In genomic region chr16:88847654-88848053, GRCh38 we compare ENCODE assay signal across 39 cellular contexts. TPM values are rescaled to one million over a fixed set of nuclear protein-coding genes. Genes with fewer than 3 reads are reported as not detected.
"Had no signal": no experiment of that assay in that cellular context is flagged by ENCODE, and none has a peak within 500 bp of the region (broad histone marks: within the 10 kb centered on the region; RNA-seq: fewer than 3 reads in every experiment).

No MANE protein-coding gene starts in this region.

- H3K4me1 ChIP-seq: adrenal gland, body of pancreas, breast epithelium had no signal

- ATAC-seq: activated CD8-positive, alpha-beta T cell treated with anti-CD3 and anti-CD28 coated beads for 36 hours; activated naive CD4-positive, alpha-beta T cell treated with anti-CD3 and anti-CD28 coated beads, Interleukin-2, amount 50 U/mL, for 72 hours; activated T-cell treated with anti-CD3 and anti-CD28 coated beads, Interleukin-2, amount 50 U/mL, for 4 hours; activated T-cell treated with anti-CD3 and anti-CD28 coated beads, Interleukin-2, amount 50 U/mL, for 72 hours; activated T-helper 17 cell treated with anti-CD3 and anti-CD28 coated beads, Interleukin-2, amount 50 U/mL, for 72 hours; body of pancreas had no signal

- H3K27me3 ChIP-seq: adrenal gland, body of pancreas, brain microvascular endothelial cell, breast epithelium had no signal

- H3K4me1 Mint-ChIP-seq: activated T-helper 17 cell treated with anti-CD3 and anti-CD28 coated beads, Interleukin-2, amount 50 U/mL, for 72 hours had no signal

- H3K27ac ChIP-seq: adrenal gland, body of pancreas, brain microvascular endothelial cell, breast epithelium, VCaP had no signal

- H3K27ac Mint-ChIP-seq: activated B cell treated with CpG ODN at 0.5 μM for 24 hours; activated CD4-positive, alpha-beta memory T cell treated with anti-CD3 and anti-CD28 coated beads for 36 hours; activated CD4-positive, alpha-beta T cell treated with anti-CD3 and anti-CD28 coated beads, Interleukin-2, amount 10 ng/mL, durations not matched to agents 24 days and 14 days; activated CD8-positive, alpha-beta T cell treated with anti-CD3 and anti-CD28 coated beads for 36 hours; activated naive CD4-positive, alpha-beta T cell treated with anti-CD3 and anti-CD28 coated beads for 36 hours; activated naive CD4-positive, alpha-beta T cell treated with anti-CD3 and anti-CD28 coated beads, Interleukin-2, amount 50 U/mL, for 72 hours; activated naive CD8-positive, alpha-beta T cell treated with anti-CD3 and anti-CD28 coated beads for 36 hours; activated T-cell treated with anti-CD3 and anti-CD28 coated beads, Interleukin-2, amount 50 U/mL, for 72 hours; activated T-helper 1 cell treated with anti-CD3 and anti-CD28 coated beads, Interleukin-12 subunit alpha, Interleukin-12 subunit beta, Interleukin-2, Interleukin-4 antibody, amounts not matched to agents 30 ng/mL and 10 ng/mL and 1 ng/mL, durations not matched to agents 14 hours and 24 hours and 36 hours; activated T-helper 17 cell treated with anti-CD3 and anti-CD28 coated beads, Interleukin-2, amount 50 U/mL, for 72 hours; T-helper 1 cell treated with Interleukin-12 subunit alpha and Interleukin-12 subunit beta and Interleukin-4 antibody, amounts not matched to agents 30 μg/mL and 1 μg/mL, for 36 hours; T-helper 2 cell treated with Interferon-gamma antibody and Interleukin-4, amounts not matched to agents 5 μg/mL and 100 μg/mL, for 36 hours had no signal

- H3K9me3 Mint-ChIP-seq: activated B cell treated with CpG ODN at 0.5 μM for 24 hours; activated CD4-positive, alpha-beta memory T cell treated with anti-CD3 and anti-CD28 coated beads for 36 hours; activated CD4-positive, alpha-beta T cell treated with anti-CD3 and anti-CD28 coated beads, Interleukin-2, amount 10 ng/mL, durations not matched to agents 24 days and 14 days; activated CD8-positive, alpha-beta T cell treated with anti-CD3 and anti-CD28 coated beads for 36 hours; activated naive CD4-positive, alpha-beta T cell treated with anti-CD3 and anti-CD28 coated beads for 36 hours; activated naive CD4-positive, alpha-beta T cell treated with anti-CD3 and anti-CD28 coated beads, Interleukin-2, amount 50 U/mL, for 72 hours; activated naive CD8-positive, alpha-beta T cell treated with anti-CD3 and anti-CD28 coated beads for 36 hours; activated T-cell treated with anti-CD3 and anti-CD28 coated beads, Interleukin-2, amount 50 U/mL, for 4 hours; activated T-cell treated with anti-CD3 and anti-CD28 coated beads, Interleukin-2, amount 50 U/mL, for 72 hours; activated T-helper 1 cell treated with anti-CD3 and anti-CD28 coated beads, Interleukin-12 subunit alpha, Interleukin-12 subunit beta, Interleukin-2, Interleukin-4 antibody, amounts not matched to agents 30 ng/mL and 10 ng/mL and 1 ng/mL, durations not matched to agents 14 hours and 24 hours and 36 hours; activated T-helper 17 cell treated with anti-CD3 and anti-CD28 coated beads, Interleukin-2, amount 50 U/mL, for 72 hours; T-helper 1 cell treated with Interleukin-12 subunit alpha and Interleukin-12 subunit beta and Interleukin-4 antibody, amounts not matched to agents 30 μg/mL and 1 μg/mL, for 36 hours; T-helper 2 cell treated with Interferon-gamma antibody and Interleukin-4, amounts not matched to agents 5 μg/mL and 100 μg/mL, for 36 hours had no signal

- H3K36me3 ChIP-seq: brain microvascular endothelial cell, breast epithelium had no signal

- FAIRE-seq: astrocyte, TTC549 had no signal

- H3K4me3 ChIP-seq: adrenal gland, body of pancreas, breast epithelium had no signal

- H3K4me3 Mint-ChIP-seq: activated B cell treated with CpG ODN at 0.5 μM for 24 hours; activated CD4-positive, alpha-beta memory T cell treated with anti-CD3 and anti-CD28 coated beads for 36 hours; activated CD4-positive, alpha-beta T cell treated with anti-CD3 and anti-CD28 coated beads, Interleukin-2, amount 10 ng/mL, durations not matched to agents 24 days and 14 days; activated CD8-positive, alpha-beta T cell treated with anti-CD3 and anti-CD28 coated beads for 36 hours; activated naive CD4-positive, alpha-beta T cell treated with anti-CD3 and anti-CD28 coated beads for 36 hours; activated naive CD8-positive, alpha-beta T cell treated with anti-CD3 and anti-CD28 coated beads for 36 hours; activated T-cell treated with anti-CD3 and anti-CD28 coated beads, Interleukin-2, amount 50 U/mL, for 4 hours; activated T-cell treated with anti-CD3 and anti-CD28 coated beads, Interleukin-2, amount 50 U/mL, for 72 hours; activated T-helper 1 cell treated with anti-CD3 and anti-CD28 coated beads, Interleukin-12 subunit alpha, Interleukin-12 subunit beta, Interleukin-2, Interleukin-4 antibody, amounts not matched to agents 30 ng/mL and 10 ng/mL and 1 ng/mL, durations not matched to agents 14 hours and 24 hours and 36 hours; activated T-helper 17 cell treated with anti-CD3 and anti-CD28 coated beads, Interleukin-2, amount 50 U/mL, for 72 hours; T-helper 1 cell treated with Interleukin-12 subunit alpha and Interleukin-12 subunit beta and Interleukin-4 antibody, amounts not matched to agents 30 μg/mL and 1 μg/mL, for 36 hours; T-helper 2 cell treated with Interferon-gamma antibody and Interleukin-4, amounts not matched to agents 5 μg/mL and 100 μg/mL, for 36 hours had no signal

- H3K27me3 Mint-ChIP-seq: activated B cell treated with CpG ODN at 0.5 μM for 24 hours; activated CD4-positive, alpha-beta memory T cell treated with anti-CD3 and anti-CD28 coated beads for 36 hours; activated CD4-positive, alpha-beta T cell treated with anti-CD3 and anti-CD28 coated beads, Interleukin-2, amount 10 ng/mL, durations not matched to agents 24 days and 14 days; activated CD8-positive, alpha-beta T cell treated with anti-CD3 and anti-CD28 coated beads for 36 hours; activated naive CD8-positive, alpha-beta T cell treated with anti-CD3 and anti-CD28 coated beads for 36 hours; activated T-helper 17 cell treated with anti-CD3 and anti-CD28 coated beads, Interleukin-2, amount 50 U/mL, for 72 hours had no signal

- DNase-seq: activated B cell treated with CpG ODN at 0.5 μM for 24 hours; activated CD4-positive, alpha-beta memory T cell treated with anti-CD3 and anti-CD28 coated beads for 36 hours; activated CD4-positive, alpha-beta T cell treated with anti-CD3 and anti-CD28 coated beads for 4 hours; activated CD4-positive, alpha-beta T cell treated with anti-CD3 and anti-CD28 coated beads, Interleukin-2, amount 10 ng/mL, durations not matched to agents 24 days and 14 days; activated CD4-positive, alpha-beta T cell treated with anti-CD3 and anti-CD28 coated beads, Interleukin-2, amount 50 U/mL, for 1 hour; activated CD4-positive, alpha-beta T cell treated with anti-CD3 and anti-CD28 coated beads, Interleukin-2, amount 50 U/mL, for 4 hours; activated CD4-positive, CD25-positive, alpha-beta regulatory T cell treated with anti-CD3 and anti-CD28 coated beads, Interleukin-2, amount 50 U/mL, for 72 hours; activated CD8-positive, alpha-beta memory T cell treated with anti-CD3 and anti-CD28 coated beads, Interleukin-2, amount 50 U/mL, for 4 hours; activated CD8-positive, alpha-beta T cell treated with anti-CD3 and anti-CD28 coated beads for 36 hours; activated effector memory CD4-positive, alpha-beta T cell treated with anti-CD3 and anti-CD28 coated beads, Interleukin-2, amount 50 U/mL, for 16 hours; activated gamma-delta T cell treated with Interleukin-2 at 50 U/mL for 16 hours; activated naive CD4-positive, alpha-beta T cell; activated naive CD4-positive, alpha-beta T cell treated with anti-CD3 and anti-CD28 coated beads for 36 hours; activated naive CD4-positive, alpha-beta T cell treated with anti-CD3 and anti-CD28 coated beads, Interleukin-2, amount 50 U/mL, for 16 hours; activated naive CD8-positive, alpha-beta T cell treated with anti-CD3 and anti-CD28 coated beads for 36 hours; activated T-cell treated with anti-CD3 and anti-CD28 coated beads for 4 hours; activated T-cell treated with anti-CD3 and anti-CD28 coated beads, Interleukin-2, amount 50 U/mL, for 1 hour; activated T-cell treated with anti-CD3 and anti-CD28 coated beads, Interleukin-2, amount 50 U/mL, for 4 hours; activated T-cell treated with anti-CD3 and anti-CD28 coated beads, Interleukin-2, amount 50 U/mL, for 72 hours; adrenal gland; amniotic stem cell; aorta; body of pancreas; brain microvascular endothelial cell; central memory CD4-positive, alpha-beta T cell; T-helper 1 cell; T-helper 2 cell; T-helper 9 cell had no signal

- H3K9me3 ChIP-seq: adrenal gland, body of pancreas, breast epithelium had no signal

- H3K36me3 Mint-ChIP-seq: activated CD4-positive, alpha-beta memory T cell treated with anti-CD3 and anti-CD28 coated beads for 36 hours; activated naive CD4-positive, alpha-beta T cell treated with anti-CD3 and anti-CD28 coated beads, Interleukin-2, amount 50 U/mL, for 72 hours; activated naive CD8-positive, alpha-beta T cell treated with anti-CD3 and anti-CD28 coated beads for 36 hours had no signal

RNA-seq across cellular contexts. Expression of gene PABPN1L, which starts 18.8 kb away (rescaled TPM):
- total RNA-seq: activated CD4-positive, alpha-beta memory T cell treated with anti-CD3 and anti-CD28 coated beads for 36 hours; activated CD4-positive, alpha-beta T cell treated with anti-CD3 and anti-CD28 coated beads, Interleukin-2, amount 10 ng/mL, durations not matched to agents 24 days and 14 days; activated CD8-positive, alpha-beta memory T cell treated with anti-CD3 and anti-CD28 coated beads for 36 hours; activated CD8-positive, alpha-beta T cell treated with anti-CD3 and anti-CD28 coated beads for 36 hours; activated naive CD4-positive, alpha-beta T cell treated with anti-CD3 and anti-CD28 coated beads for 36 hours; activated naive CD4-positive, alpha-beta T cell treated with anti-CD3 and anti-CD28 coated beads, Interleukin-2, amount 50 U/mL, for 72 hours; activated naive CD8-positive, alpha-beta T cell treated with anti-CD3 and anti-CD28 coated beads for 36 hours; activated T-cell treated with anti-CD3 and anti-CD28 coated beads, Interleukin-2, amount 50 U/mL, for 4 hours; activated T-cell treated with anti-CD3 and anti-CD28 coated beads, Interleukin-2, amount 50 U/mL, for 72 hours; activated T-helper 1 cell treated with anti-CD3 and anti-CD28 coated beads, Interleukin-12 subunit alpha, Interleukin-12 subunit beta, Interleukin-2, Interleukin-4 antibody, amounts not matched to agents 30 ng/mL and 10 ng/mL and 1 ng/mL, durations not matched to agents 14 hours and 24 hours and 36 hours; activated T-helper 17 cell treated with anti-CD3 and anti-CD28 coated beads, Interleukin-2, amount 50 U/mL, for 72 hours; aorta; astrocyte; body of pancreas; breast epithelium; cardiac septum had no signal
- polyA plus RNA-seq: aorta had no signal
